In genomic region chr11:10751581-10751940, GRCh38 we compare ENCODE assay signal across 2 cellular contexts.
TF ChIP-seq lines count a peak whose summit lies in the region.

No MANE protein-coding gene starts in this region.

TF ChIP-seq in IMR-90, 13 proteins besides CTCF, POLR2A, EP300 and RAD21:
- TF ChIP-seq BHLHE40 (IDR thresholded peaks at IDR 0.05; ENCODE audit: low read depth, low read length) = no peak
- no peak for TF ChIP-seq MAZ (IDR thresholded peaks at IDR 0.05; ENCODE audit: borderline replicate concordance, low read depth, low read length)
- TF ChIP-seq RCOR1 (IDR thresholded peaks at IDR 0.05; ENCODE audit: insufficient replicate concordance, low read length) = no peak
- TF ChIP-seq ELK1 (IDR thresholded peaks at IDR 0.05; ENCODE audit: borderline replicate concordance, low read depth, low read length) = no peak
- TF ChIP-seq FOS (IDR thresholded peaks at IDR 0.05; ENCODE audit: low read depth, low read length) = no peak
- no peak for TF ChIP-seq MXI1 (IDR thresholded peaks at IDR 0.05; ENCODE audit: borderline replicate concordance, low read depth, low read length)
- no peak for TF ChIP-seq SMC3 (IDR thresholded peaks at IDR 0.05; ENCODE audit: low read depth, low read length)
- TF ChIP-seq CHD1 (IDR thresholded peaks at IDR 0.05; ENCODE audit: low read depth, low read length) = no peak
- TF ChIP-seq RFX5 (IDR thresholded peaks at IDR 0.05; ENCODE audit: low read depth, low read length) = no peak
- no peak for TF ChIP-seq CEBPB (IDR thresholded peaks at IDR 0.05; ENCODE audit: low read depth, low read length)
- TF ChIP-seq MAFK (IDR thresholded peaks at IDR 0.05; ENCODE audit: low read depth, low read length) = no peak
- TF ChIP-seq USF2 (IDR thresholded peaks at IDR 0.05; ENCODE audit: low read depth, low read length) = no peak

TF ChIP-seq in liver, 16 proteins besides CTCF, POLR2A, EP300 and RAD21:
- TF ChIP-seq YY1 (IDR thresholded peaks at IDR 0.05) (no peak), HNF4G (IDR thresholded peaks at IDR 0.05) (no peak), MAX (IDR thresholded peaks at IDR 0.05) (no peak), RXRA (IDR thresholded peaks at IDR 0.05) (no peak), FOXA1 (IDR thresholded peaks at IDR 0.05) (no peak), FOXA2 (IDR thresholded peaks at IDR 0.05) (no peak), TAF1 (conservative IDR thresholded peaks at IDR 0.05) (no peak), ZBTB33 (IDR thresholded peaks at IDR 0.05) (no peak), JUND (IDR thresholded peaks at IDR 0.05) (no peak), SP1 (IDR thresholded peaks at IDR 0.05) (no peak), REST (IDR thresholded peaks at IDR 0.05) (no peak), ATF3 (IDR thresholded peaks at IDR 0.05) (no peak), EGR1 (IDR thresholded peaks at IDR 0.05; ENCODE audit: low read depth in 2 of 2) (no peak), GABPA (IDR thresholded peaks at IDR 0.05 in 1 of 2, conservative IDR thresholded peaks at IDR 0.05 in 1 of 2) (no peak), NR2F2 (IDR thresholded peaks at IDR 0.05) (no peak), HNF4A (conservative IDR thresholded peaks at IDR 0.05) (no peak)
TF ChIP-seq in liver: peak in this region for 0.
